Comparison of ENCODE assay signal across 7 cellular contexts in the genomic region with DNA sequence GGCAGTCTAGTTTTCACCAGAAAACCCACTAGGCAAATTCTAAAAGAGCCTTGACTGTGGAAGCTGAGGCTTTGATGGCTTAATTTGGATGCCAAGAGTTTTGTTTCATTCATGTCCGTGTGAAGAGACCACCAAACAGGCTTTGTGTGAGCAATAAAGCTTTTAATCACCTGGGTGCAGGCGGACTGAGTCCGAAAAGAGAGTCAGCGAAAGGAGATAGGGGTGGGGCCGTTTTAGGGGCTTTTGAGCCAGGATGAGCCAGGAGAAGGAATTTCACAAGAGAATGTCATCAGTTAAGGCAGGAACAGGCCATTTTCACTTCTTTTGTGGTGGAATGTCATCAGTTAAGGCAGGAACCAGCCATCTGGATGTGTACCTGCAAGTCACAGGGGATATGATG. TPM values are rescaled to one million over a fixed set of nuclear protein-coding genes. Genes with fewer than 3 reads are reported as not detected.
"Had no signal": no experiment of that assay in that cellular context is flagged by ENCODE, and none has a peak within 500 bp of the region (broad histone marks: within the 10 kb centered on the region; RNA-seq: fewer than 3 reads in every experiment).

No MANE protein-coding gene starts in this region.

RNA-seq across cellular contexts. Expression of a gene that starts 29.1 kb away (rescaled TPM):
- total RNA-seq: LHCN-M2, MCF 10A, NCI-H460, OCI-LY7, Right ventricle myocardium superior had no signal

RNA-seq across cellular contexts. Expression of a gene that starts 51.6 kb away (rescaled TPM):
- total RNA-seq: LHCN-M2, MCF 10A, NCI-H460, OCI-LY7, Peyer's patch, Right ventricle myocardium superior, SJSA1 had no signal
